ENCODE assay signal across 15 cellular contexts in the genomic region with DNA sequence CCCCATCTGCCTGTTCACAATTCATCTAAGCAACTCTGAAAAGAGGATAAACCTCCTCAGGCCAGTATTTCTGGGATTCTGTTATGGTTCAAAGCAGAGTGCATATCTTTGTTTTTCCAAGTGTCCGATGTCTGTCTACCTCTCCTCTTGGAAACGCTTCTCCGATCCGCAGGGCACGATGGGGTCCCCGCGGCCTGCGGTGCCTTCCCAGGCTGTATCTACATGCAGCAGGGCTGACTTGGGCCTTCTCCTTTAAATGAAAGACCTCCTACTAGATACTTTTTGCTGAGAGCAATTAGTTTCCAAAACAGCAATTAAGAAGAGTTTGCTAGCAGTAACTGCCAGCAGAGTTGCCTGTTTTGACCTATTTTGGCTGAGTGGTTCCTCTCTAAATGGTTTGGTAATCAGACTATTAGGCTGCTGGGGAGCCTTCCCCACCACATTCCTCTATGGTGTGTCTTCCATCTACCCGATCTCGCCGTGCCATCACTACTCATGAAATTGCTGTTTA. TPM values are rescaled to one million over a fixed set of nuclear protein-coding genes. Genes with fewer than 3 reads are reported as not detected.
DNase-seq lines count a peak whose midpoint lies in the region; ATAC-seq lines count a peak whose summit lies in the region.
"Had no signal": no experiment of that assay in that cellular context is flagged by ENCODE, and none has a peak within 500 bp of the region (broad histone marks: within the 10 kb centered on the region; RNA-seq: fewer than 3 reads in every experiment).

No MANE protein-coding gene starts in this region.

- peaks cover 31% of the 10 kb centered on the region for H3K27me3 Mint-ChIP-seq in activated CD4-positive, alpha-beta T cell treated with anti-CD3 and anti-CD28 coated beads, Interleukin-2, amount 10 ng/mL, durations not matched to agents 24 days and 14 days

- H3K4me1 ChIP-seq in Karpas-422 (ENCODE audit: low read length), result no peaks in the 10 kb centered on the region

- no peaks in the 10 kb centered on the region for H3K27me3 ChIP-seq in Karpas-422 (ENCODE audit: low read length)

- H3K9me3 Mint-ChIP-seq in activated CD4-positive, alpha-beta T cell treated with anti-CD3 and anti-CD28 coated beads, Interleukin-2, amount 10 ng/mL, durations not matched to agents 24 days and 14 days, result peaks cover 6% of the 10 kb centered on the region

- no peaks in the 10 kb centered on the region for H3K4me1 Mint-ChIP-seq in activated CD4-positive, alpha-beta T cell treated with anti-CD3 and anti-CD28 coated beads, Interleukin-2, amount 10 ng/mL, durations not matched to agents 24 days and 14 days

- intact Hi-C loops in activated CD4-positive, alpha-beta T cell treated with anti-CD3 and anti-CD28 coated beads, Interleukin-2, amount 10 ng/mL, durations not matched to agents 24 days and 14 days (cut with micrococcal nuclease), result no loop called here

- no peaks in the 10 kb centered on the region for H4K20me1 ChIP-seq in Karpas-422 (ENCODE audit: insufficient read depth, low read depth, low read length)

- no peak overlapping the region for H3K9ac ChIP-seq in Karpas-422 (ENCODE audit: low read length)

- no peak overlapping the region for H3K4me3 Mint-ChIP-seq in activated CD4-positive, alpha-beta T cell treated with anti-CD3 and anti-CD28 coated beads, Interleukin-2, amount 10 ng/mL, durations not matched to agents 24 days and 14 days

- no peaks in the 10 kb centered on the region for H3K9me3 ChIP-seq in Karpas-422 (ENCODE audit: low read length)

- H3K36me3 ChIP-seq in Karpas-422 (ENCODE audit: insufficient read depth, low read length), result no peaks in the 10 kb centered on the region

- ATAC-seq in GM21390 (IDR thresholded peaks at IDR 0.05; ENCODE audit: unreplicated experiment) (no peak), HG03571 (IDR thresholded peaks at IDR 0.05; ENCODE audit: unreplicated experiment) (no peak)
- ATAC-seq: Panc1 had no signal

- H3K9me2 ChIP-seq in Karpas-422 (replicated peaks; ENCODE audit: insufficient read depth, low read length), result no peaks in the 10 kb centered on the region

- H3K79me2 ChIP-seq in Karpas-422 (ENCODE audit: low read length), result no peaks in the 10 kb centered on the region

- H3K27ac ChIP-seq in Karpas-422 (ENCODE audit: low read length), result no peak overlapping the region
- H3K27ac ChIP-seq: C4-2B had no signal

- H2AFZ ChIP-seq in Karpas-422 (ENCODE audit: low read length), result no peak overlapping the region

- no peak overlapping the region for H3K4me3 ChIP-seq in Karpas-422 (ENCODE audit: low read length)
- H3K4me3 ChIP-seq: skin epidermis had no signal

- no peak overlapping the region for H3K27ac Mint-ChIP-seq in activated CD4-positive, alpha-beta T cell treated with anti-CD3 and anti-CD28 coated beads, Interleukin-2, amount 10 ng/mL, durations not matched to agents 24 days and 14 days

- no peaks in the 10 kb centered on the region for H3K36me3 Mint-ChIP-seq in activated CD4-positive, alpha-beta T cell treated with anti-CD3 and anti-CD28 coated beads, Interleukin-2, amount 10 ng/mL, durations not matched to agents 24 days and 14 days (ENCODE audit: low read depth)

- no peak overlapping the region for H3K4me2 ChIP-seq in Karpas-422 (ENCODE audit: low read depth, low read length, poor library complexity, severe bottlenecking)

- DNase-seq in AG20443 (ENCODE audit: low spot score), result peak; percentile 83
- peak; percentile 65 for DNase-seq in amniotic stem cell (lab: John Stamatoyannopoulos, UW)
- DNase-seq in iris pigment epithelial cell (ENCODE audit: low read depth), result peak; percentile 74
- peak; percentile 89 for DNase-seq in retina
- DNase-seq in Karpas-422, result no peak
- no peak for DNase-seq in activated CD4-positive, alpha-beta T cell treated with anti-CD3 and anti-CD28 coated beads, Interleukin-2, amount 10 ng/mL, durations not matched to agents 24 days and 14 days
- DNase-seq: activated gamma-delta T cell treated with Interleukin-2 at 50 U/mL for 16 hours; effector CD8-positive, alpha-beta T cell; left cardiac atrium; NCI-H2029 had no signal

RNA-seq across cellular contexts. Expression of a gene that starts 23.5 kb away (rescaled TPM):
- 0.76 TPM in 1 of 2 replicates, not detected in the other for total RNA-seq in Karpas-422 (2014; rRNA removed; shearing (Covaris generic); ENCODE audit: low replicate concordance)
- total RNA-seq in activated CD4-positive, alpha-beta T cell treated with anti-CD3 and anti-CD28 coated beads, Interleukin-2, amount 10 ng/mL, durations not matched to agents 24 days and 14 days, result not detected in 2 replicates

RNA-seq across cellular contexts. Expression of a gene that starts 23.6 kb away (rescaled TPM):
- 0.11 TPM in 1 of 2 replicates, not detected in the other for total RNA-seq in Karpas-422 (2014; rRNA removed; shearing (Covaris generic); ENCODE audit: low replicate concordance)
- not detected in 2 replicates for total RNA-seq in activated CD4-positive, alpha-beta T cell treated with anti-CD3 and anti-CD28 coated beads, Interleukin-2, amount 10 ng/mL, durations not matched to agents 24 days and 14 days

Comparison
In these comparisons a context has a peak if more than half of its experiments do, and no peak if none do; other contexts are left out.
1. DNase-seq: peak in AG20443 (single experiment), amniotic stem cell (single experiment), iris pigment epithelial cell (single experiment) and retina (single experiment); none in Karpas-422 (single experiment) and activated CD4-positive, alpha-beta T cell treated with anti-CD3 and anti-CD28 coated beads, Interleukin-2, amount 10 ng/mL, durations not matched to agents 24 days and 14 days (single experiment).